In the genomic region with DNA sequence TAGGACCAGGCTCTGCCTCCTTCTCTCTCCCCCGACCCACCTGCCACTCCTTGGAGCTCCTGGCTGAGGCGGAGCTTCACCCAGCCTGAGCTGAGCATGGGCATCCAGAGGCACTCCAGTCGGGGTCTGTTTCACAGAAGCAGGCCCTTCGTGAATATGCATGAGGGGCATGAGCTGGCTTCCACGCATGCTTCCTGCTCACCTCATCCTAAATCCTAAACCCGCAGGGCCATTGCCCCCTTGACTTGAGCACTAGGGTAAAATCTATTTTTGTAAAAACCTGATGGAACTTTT, we compare ENCODE assay signal across 1 cellular context.
TF ChIP-seq lines count a peak whose summit lies in the region.

No MANE protein-coding gene starts in this region.

TF ChIP-seq in H1, 55 proteins besides CTCF, POLR2A, EP300 and RAD21:
- TF ChIP-seq GABPA (IDR thresholded peaks at IDR 0.05; ENCODE audit: borderline replicate concordance, insufficient read depth, low read length) (no peak), KDM1A (IDR thresholded peaks at IDR 0.05; ENCODE audit: borderline replicate concordance, low read length) (no peak), KDM4A (IDR thresholded peaks at IDR 0.05; ENCODE audit: low read depth, low read length, severe bottlenecking) (no peak), TBP (IDR thresholded peaks at IDR 0.05; ENCODE audit: low read depth, low read length) (no peak), CHD2 (IDR thresholded peaks at IDR 0.05; ENCODE audit: low read length) (no peak), BACH1 (IDR thresholded peaks at IDR 0.05; ENCODE audit: low read length) (no peak), TAF7 (optimal IDR thresholded peaks at IDR 0.05; ENCODE audit: borderline replicate concordance, low read depth, low read length) (no peak), KDM5A (IDR thresholded peaks at IDR 0.05; ENCODE audit: low read length) (no peak), SAP30 (IDR thresholded peaks at IDR 0.05; ENCODE audit: insufficient read depth, insufficient replicate concordance, low read length) (no peak), CHD1 (IDR thresholded peaks at IDR 0.05; ENCODE audit: low read depth, low read length) (no peak)
- TF ChIP-seq, protein P1, sequence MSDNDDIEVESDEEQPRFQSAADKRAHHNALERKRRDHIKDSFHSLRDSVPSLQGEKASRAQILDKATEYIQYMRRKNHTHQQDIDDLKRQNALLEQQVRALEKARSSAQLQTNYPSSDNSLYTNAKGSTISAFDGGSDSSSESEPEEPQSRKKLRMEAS (IDR thresholded peaks at IDR 0.05), result no peak
- TF ChIP-seq, protein P2, sequence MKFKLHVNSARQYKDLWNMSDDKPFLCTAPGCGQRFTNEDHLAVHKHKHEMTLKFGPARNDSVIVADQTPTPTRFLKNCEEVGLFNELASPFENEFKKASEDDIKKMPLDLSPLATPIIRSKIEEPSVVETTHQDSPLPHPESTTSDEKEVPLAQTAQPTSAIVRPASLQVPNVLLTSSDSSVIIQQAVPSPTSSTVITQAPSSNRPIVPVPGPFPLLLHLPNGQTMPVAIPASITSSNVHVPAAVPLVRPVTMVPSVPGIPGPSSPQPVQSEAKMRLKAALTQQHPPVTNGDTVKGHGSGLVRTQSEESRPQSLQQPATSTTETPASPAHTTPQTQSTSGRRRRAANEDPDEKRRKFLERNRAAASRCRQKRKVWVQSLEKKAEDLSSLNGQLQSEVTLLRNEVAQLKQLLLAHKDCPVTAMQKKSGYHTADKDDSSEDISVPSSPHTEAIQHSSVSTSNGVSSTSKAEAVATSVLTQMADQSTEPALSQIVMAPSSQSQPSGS (IDR thresholded peaks at IDR 0.05; ENCODE audit: low read length), result no peak
- TF ChIP-seq, protein P3, sequence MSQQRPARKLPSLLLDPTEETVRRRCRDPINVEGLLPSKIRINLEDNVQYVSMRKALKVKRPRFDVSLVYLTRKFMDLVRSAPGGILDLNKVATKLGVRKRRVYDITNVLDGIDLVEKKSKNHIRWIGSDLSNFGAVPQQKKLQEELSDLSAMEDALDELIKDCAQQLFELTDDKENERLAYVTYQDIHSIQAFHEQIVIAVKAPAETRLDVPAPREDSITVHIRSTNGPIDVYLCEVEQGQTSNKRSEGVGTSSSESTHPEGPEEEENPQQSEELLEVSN (IDR thresholded peaks at IDR 0.05), result no peak
